In genomic region chr14:32477406-32477805, GRCh38 we compare ENCODE assay signal across 22 cellular contexts.
"Had no signal": no experiment of that assay in that cellular context is flagged by ENCODE, and none has a peak within 500 bp of the region (broad histone marks: within the 10 kb centered on the region; RNA-seq: fewer than 3 reads in every experiment).

No MANE protein-coding gene starts in this region.

- H3K36me3 Mint-ChIP-seq: natural killer cell treated with Interleukin-12 subunit alpha and Interleukin-12 subunit beta and Interleukin-15 and Interleukin-18, amount 100 ng/mL, for 72 hours; WTC11 had no signal

- H3K4me3 Mint-ChIP-seq: activated naive CD8-positive, alpha-beta T cell; activated T-cell treated with anti-CD3 and anti-CD28 coated beads, Interleukin-2, amount 50 U/mL, for 4 hours; natural killer cell treated with Interleukin-12 subunit alpha and Interleukin-12 subunit beta and Interleukin-15 and Interleukin-18, amount 100 ng/mL, for 72 hours; WTC11 had no signal

- H3K79me2 ChIP-seq: hepatocyte had no signal

- DNase-seq: activated CD8-positive, alpha-beta memory T cell treated with anti-CD3 and anti-CD28 coated beads for 24 hours; activated CD8-positive, alpha-beta memory T cell treated with anti-CD3 and anti-CD28 coated beads, Interleukin-2, amount 50 U/mL, for 48 hours; activated naive CD4-positive, alpha-beta T cell; activated T-cell treated with anti-CD3 and anti-CD28 coated beads, Interleukin-2, amount 50 U/mL, for 4 hours; adrenal gland; cerebellar nuclear complex; cortex of kidney; erythroblast; foreskin melanocyte; glutamatergic neuron; kidney glomerular epithelial cell; midbrain; stimulated activated CD4-positive, alpha-beta T cell treated with anti-CD3 and anti-CD28 coated beads, Interleukin-4, amount 100 ng/mL, for 24 hours; stimulated activated naive CD4-positive, alpha-beta T cell treated with Interleukin-2 at 50 U/mL for 16 hours; T-helper 9 cell; upper lobe of right lung had no signal

- ATAC-seq: activated T-cell treated with anti-CD3 and anti-CD28 coated beads, Interleukin-2, amount 50 U/mL, for 4 hours; natural killer cell treated with Interleukin-12 subunit alpha and Interleukin-12 subunit beta and Interleukin-15 and Interleukin-18, amount 100 ng/mL, for 72 hours; upper lobe of right lung; WTC11 had no signal

- H3K9me3 Mint-ChIP-seq: activated T-cell treated with anti-CD3 and anti-CD28 coated beads, Interleukin-2, amount 50 U/mL, for 4 hours; activated T-helper 2 cell treated with anti-CD3 and anti-CD28 coated beads, Interferon-gamma antibody, Interleukin-2, Interleukin-4, amounts not matched to agents 10 μg/mL and 5 μg/mL and 100 μg/mL, durations not matched to agents 14 hours and 24 hours and 36 hours; natural killer cell treated with Interleukin-12 subunit alpha and Interleukin-12 subunit beta and Interleukin-15 and Interleukin-18, amount 100 ng/mL, for 72 hours; WTC11 had no signal

- H3K27ac ChIP-seq: adrenal gland, hepatocyte, upper lobe of right lung had no signal

- H3K27me3 ChIP-seq: adrenal gland, hepatocyte, upper lobe of right lung had no signal

- H3K36me3 ChIP-seq: adrenal gland, upper lobe of right lung had no signal

- H3K27me3 Mint-ChIP-seq: activated naive CD8-positive, alpha-beta T cell; progenitor cell of endocrine pancreas had no signal

- H3K4me2 ChIP-seq: hepatocyte had no signal

- H2AFZ ChIP-seq: hepatocyte had no signal

- H3K4me1 ChIP-seq: upper lobe of right lung had no signal

- H3K27ac Mint-ChIP-seq: activated naive CD8-positive, alpha-beta T cell; activated T-helper 2 cell treated with anti-CD3 and anti-CD28 coated beads, Interferon-gamma antibody, Interleukin-2, Interleukin-4, amounts not matched to agents 10 μg/mL and 5 μg/mL and 100 μg/mL, durations not matched to agents 14 hours and 24 hours and 36 hours; natural killer cell treated with Interleukin-12 subunit alpha and Interleukin-12 subunit beta and Interleukin-15 and Interleukin-18, amount 100 ng/mL, for 72 hours; progenitor cell of endocrine pancreas; WTC11 had no signal

- H3K9me3 ChIP-seq: adrenal gland, upper lobe of right lung had no signal

- H3K4me3 ChIP-seq: adrenal gland, hepatocyte, upper lobe of right lung had no signal
